ENCODE assay signal across 1 cellular context in the genomic region with DNA sequence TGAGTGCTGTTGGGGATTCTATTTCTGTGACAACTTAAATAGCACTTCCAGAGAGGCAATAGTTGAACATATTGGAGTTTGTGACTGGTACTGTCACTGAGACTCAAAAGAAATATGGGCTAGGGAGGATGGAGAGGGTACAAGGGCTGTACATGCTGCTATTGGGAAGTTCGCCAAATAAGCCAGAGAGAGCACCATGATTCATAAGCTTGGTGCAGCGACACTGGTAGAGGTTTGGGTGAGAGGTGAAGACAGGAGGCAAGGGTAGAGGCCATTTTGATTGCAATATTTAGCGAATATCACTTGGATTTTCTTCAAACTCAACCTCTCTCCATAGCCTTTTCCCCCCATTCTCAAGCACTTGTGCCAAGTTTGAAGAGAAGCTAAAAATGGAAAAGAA.
TF ChIP-seq lines count a peak whose summit lies in the region.

No MANE protein-coding gene starts in this region.

TF ChIP-seq in SK-N-SH, 30 proteins besides CTCF, POLR2A, EP300 and RAD21 (continued from another document):
- TF ChIP-seq, protein P1, sequence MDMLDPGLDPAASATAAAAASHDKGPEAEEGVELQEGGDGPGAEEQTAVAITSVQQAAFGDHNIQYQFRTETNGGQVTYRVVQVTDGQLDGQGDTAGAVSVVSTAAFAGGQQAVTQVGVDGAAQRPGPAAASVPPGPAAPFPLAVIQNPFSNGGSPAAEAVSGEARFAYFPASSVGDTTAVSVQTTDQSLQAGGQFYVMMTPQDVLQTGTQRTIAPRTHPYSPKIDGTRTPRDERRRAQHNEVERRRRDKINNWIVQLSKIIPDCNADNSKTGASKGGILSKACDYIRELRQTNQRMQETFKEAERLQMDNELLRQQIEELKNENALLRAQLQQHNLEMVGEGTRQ (IDR thresholded peaks at IDR 0.05; ENCODE audit: borderline replicate concordance, low read depth, low read length), result no peak
